In genomic region chr2:161250864-161251436, GRCh38 we compare ENCODE assay signal across 8 cellular contexts. TPM values are rescaled to one million over a fixed set of nuclear protein-coding genes. Genes with fewer than 3 reads are reported as not detected.
DNase-seq lines count a peak whose midpoint lies in the region; ATAC-seq lines count a peak whose summit lies in the region.

No MANE protein-coding gene starts in this region.

- H2AFZ ChIP-seq in GM23248 = no peak overlapping the region

- intact Hi-C loops in activated naive CD4-positive, alpha-beta T cell treated with anti-CD3 and anti-CD28 coated beads for 36 hours (cut with micrococcal nuclease) = loop anchor here (1.0 to 2.0 kb wide), 2 partner anchors 22 to 28 kb away; no protein-coding TSS in a partner anchor
- intact Hi-C loops in sciatic nerve (cut with DNase I) = no loop called here

- no peaks in the 10 kb centered on the region for H3K36me3 ChIP-seq in GM23248 (ENCODE audit: low read depth)

- no peak overlapping the region for H3K4me2 ChIP-seq in GM23248 (ENCODE audit: unreplicated experiment)

- H3K27ac ChIP-seq in GM23248 = no peak overlapping the region

- H3K27me3 ChIP-seq in GM23248 (replicated peaks; ENCODE audit: insufficient read depth) = peaks cover 10% of the 10 kb centered on the region; the same call in 1 of the 2 replicates

- no peaks in the 10 kb centered on the region for H3K9me3 ChIP-seq in GM23248 (ENCODE audit: low read depth)

- H3K79me2 ChIP-seq in GM23248 (ENCODE audit: insufficient read depth) = no peaks in the 10 kb centered on the region

- no peaks in the 10 kb centered on the region for H4K20me1 ChIP-seq in GM23248 (ENCODE audit: insufficient read depth)

- no peak overlapping the region for H3K4me3 Mint-ChIP-seq in activated naive CD4-positive, alpha-beta T cell treated with anti-CD3 and anti-CD28 coated beads for 36 hours
- no peak overlapping the region for H3K4me3 Mint-ChIP-seq in stimulated activated memory B cell treated with anti-CD40 and anti-IgM and Interleukin-4, amounts not matched to agents 10 μg/mL and 1 μg/mL and 100 μg/mL, for 72 hours

- no peaks in the 10 kb centered on the region for H3K9me3 Mint-ChIP-seq in activated naive CD4-positive, alpha-beta T cell treated with anti-CD3 and anti-CD28 coated beads for 36 hours
- H3K9me3 Mint-ChIP-seq in stimulated activated memory B cell treated with anti-CD40 and anti-IgM and Interleukin-4, amounts not matched to agents 10 μg/mL and 1 μg/mL and 100 μg/mL, for 72 hours = no peaks in the 10 kb centered on the region

- no peaks in the 10 kb centered on the region for H3K27me3 Mint-ChIP-seq in activated naive CD4-positive, alpha-beta T cell treated with anti-CD3 and anti-CD28 coated beads for 36 hours (ENCODE audit: low read depth)
- no peaks in the 10 kb centered on the region for H3K27me3 Mint-ChIP-seq in stimulated activated memory B cell treated with anti-CD40 and anti-IgM and Interleukin-4, amounts not matched to agents 10 μg/mL and 1 μg/mL and 100 μg/mL, for 72 hours

- no peaks in the 10 kb centered on the region for H3K4me1 ChIP-seq in GM23248 (ENCODE audit: insufficient read depth)

- H3K9me2 ChIP-seq in GM23248 (ENCODE audit: insufficient read depth) = no peaks in the 10 kb centered on the region

- H3K36me3 Mint-ChIP-seq in activated naive CD4-positive, alpha-beta T cell treated with anti-CD3 and anti-CD28 coated beads for 36 hours (ENCODE audit: low read depth) = no peaks in the 10 kb centered on the region
- H3K36me3 Mint-ChIP-seq in stimulated activated memory B cell treated with anti-CD40 and anti-IgM and Interleukin-4, amounts not matched to agents 10 μg/mL and 1 μg/mL and 100 μg/mL, for 72 hours = no peaks in the 10 kb centered on the region

- peak; percentile 13 for DNase-seq in activated naive CD4-positive, alpha-beta T cell treated with anti-CD3 and anti-CD28 coated beads for 36 hours
- DNase-seq in activated naive CD4-positive, alpha-beta T cell treated with Interleukin-2 at 50 U/mL for 16 hours = no peak
- DNase-seq in GM23248 = peak; percentile 62
- peak; percentile 74 for DNase-seq in M059J (ENCODE audit: low read depth)
- DNase-seq in SK-MEL-5 (ENCODE audit: low read depth, low spot score) = peak; percentile 60
- peak; percentile 24 for DNase-seq in fibroblast of peridontal ligament (ENCODE audit: extremely low read depth)
- DNase-seq in sciatic nerve (ENCODE audit: low spot score) = no peak

- no peak overlapping the region for H3K27ac Mint-ChIP-seq in activated naive CD4-positive, alpha-beta T cell treated with anti-CD3 and anti-CD28 coated beads for 36 hours
- H3K27ac Mint-ChIP-seq in stimulated activated memory B cell treated with anti-CD40 and anti-IgM and Interleukin-4, amounts not matched to agents 10 μg/mL and 1 μg/mL and 100 μg/mL, for 72 hours = no peak overlapping the region

- WGBS in GM23248 (ENCODE audit: low coverage in 1 of 2, low lambda C conversion rate in 2 of 2, missing lambda C conversion rate in 2 of 2), 2 experiments = 2 to 4% methylated on average over 2 of the region's 2 CpGs

- H3K4me1 Mint-ChIP-seq in activated naive CD4-positive, alpha-beta T cell treated with anti-CD3 and anti-CD28 coated beads for 36 hours (ENCODE audit: low read depth) = peaks cover 19% of the 10 kb centered on the region
- H3K4me1 Mint-ChIP-seq in stimulated activated memory B cell treated with anti-CD40 and anti-IgM and Interleukin-4, amounts not matched to agents 10 μg/mL and 1 μg/mL and 100 μg/mL, for 72 hours = peaks cover 9% of the 10 kb centered on the region

- H3F3A ChIP-seq in GM23248 (ENCODE audit: insufficient read depth) = no peaks in the 10 kb centered on the region

- CTCF ChIA-PET in activated naive CD4-positive, alpha-beta T cell treated with anti-CD3 and anti-CD28 coated beads for 36 hours (lab: Charles Lee) = interaction anchor here (1.7 to 2.3 kb wide), 3 partner anchors 9 to 23 kb away, joined by 4 to 11 read pairs (median 5); no protein-coding TSS in a partner anchor

- in situ Hi-C loops in GM23248 (cut with MboI) (loop anchor here (25.0 kb wide), 1 partner anchor 686 kb away; no protein-coding TSS in a partner anchor), SK-MEL-5 (cut with HindIII; ENCODE audit: low pct_unique_long_range_greater_than_20kb, low sequenced_read_pairs) (no loop called here)

- ATAC-seq in stimulated activated memory B cell treated with anti-CD40 and anti-IgM and Interleukin-4, amounts not matched to agents 10 μg/mL and 1 μg/mL and 100 μg/mL, for 72 hours = peak; percentile 34
- no peak for ATAC-seq in sciatic nerve

- H3K4me3 ChIP-seq in GM23248 = no peak overlapping the region

- H3K9ac ChIP-seq in GM23248 = no peak overlapping the region

RNA-seq across cellular contexts. Expression of gene PSMD14, which starts 57.3 kb away (rescaled TPM):
- 10 to 100 TPM; 76.2 to 79.4 TPM for total RNA-seq in activated naive CD4-positive, alpha-beta T cell treated with anti-CD3 and anti-CD28 coated beads for 36 hours
- total RNA-seq in GM23248 (2014; rRNA removed; shearing (Covaris generic)) = 94.4 and 104 TPM in 2 replicates
- polyA plus RNA-seq in GM23248 (2016; fragmentation: Nextera tagmentation; extraction: Ambion mirVana) = 90.5 and 96.0 TPM in 2 replicates
- 164 and 166 TPM in 2 replicates for total RNA-seq in M059J (2014; rRNA removed; shearing (Covaris generic))
- total RNA-seq in SK-MEL-5 (2014; rRNA removed; shearing (Covaris generic)) = 109 and 114 TPM in 2 replicates
- polyA plus RNA-seq in SK-MEL-5 (2015; cell fraction: cytosol; rRNA removed) = 90.2 and 101 TPM in 2 replicates
- 49.9 and 50.2 TPM in 2 replicates for polyA plus RNA-seq in SK-MEL-5 (2015; cell fraction: nucleus; rRNA removed)
- total RNA-seq in sciatic nerve = 25.9 TPM

Comparison
In these comparisons a context has a peak if more than half of its experiments do, and no peak if none do; other contexts are left out.
1. DNase-seq: peak in activated naive CD4-positive, alpha-beta T cell treated with anti-CD3 and anti-CD28 coated beads for 36 hours (single experiment), GM23248 (single experiment), M059J (single experiment), SK-MEL-5 (single experiment) and fibroblast of peridontal ligament (single experiment); none in activated naive CD4-positive, alpha-beta T cell treated with Interleukin-2 at 50 U/mL for 16 hours (single experiment) and sciatic nerve (single experiment).